Comparison of ENCODE assay signal across 8 cellular contexts in the genomic region with DNA sequence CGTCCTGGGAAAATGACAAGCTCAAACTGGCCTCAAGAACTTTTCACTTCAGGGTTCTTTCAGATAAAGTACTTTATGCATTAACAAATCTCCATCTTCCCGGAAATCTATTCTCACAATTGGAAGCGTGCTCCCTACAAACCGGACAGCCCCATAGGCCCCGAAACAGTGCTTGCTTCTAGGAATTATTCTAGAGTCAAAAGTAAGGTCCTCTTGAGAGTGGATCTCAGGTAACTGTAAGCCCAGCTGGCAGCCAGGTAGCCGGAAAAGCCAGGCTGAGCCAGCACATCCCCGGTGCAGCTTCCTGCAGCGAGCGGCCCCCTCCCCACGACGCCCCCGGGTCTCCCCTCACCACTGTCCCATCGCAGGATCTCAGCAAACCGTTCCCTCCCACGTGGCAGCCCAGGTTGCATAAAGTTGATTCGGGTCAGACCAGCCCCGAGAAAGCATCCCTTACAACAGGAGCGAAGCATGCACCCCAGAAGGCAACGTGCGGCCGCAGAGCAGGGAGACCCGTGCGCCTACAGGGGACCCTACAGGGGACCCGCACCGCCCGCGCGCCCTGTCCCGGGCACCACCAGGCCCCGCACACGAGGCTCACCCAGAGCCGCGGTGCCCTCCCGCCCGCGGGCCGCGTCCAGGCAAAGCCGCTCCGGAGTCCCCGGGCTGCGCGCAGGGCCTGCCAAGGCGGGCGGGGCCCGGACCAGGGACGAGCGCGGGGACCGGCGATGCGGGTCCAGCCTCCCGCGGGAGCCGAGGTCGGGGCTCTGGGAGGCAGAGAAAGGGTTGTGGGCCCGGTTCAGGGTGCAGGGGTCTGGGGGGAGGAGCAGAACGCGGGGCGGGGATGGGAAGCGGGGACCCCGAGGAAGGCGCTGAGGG. TPM values are rescaled to one million over a fixed set of nuclear protein-coding genes. Genes with fewer than 3 reads are reported as not detected.
DNase-seq lines count a peak whose midpoint lies in the region; ATAC-seq and TF ChIP-seq lines count a peak whose summit lies in the region.

No MANE protein-coding gene starts in this region.

- H3K27me3 Mint-ChIP-seq in T-cell: no peaks in the 10 kb centered on the region
- H3K27me3 Mint-ChIP-seq in naive thymus-derived CD8-positive, alpha-beta T cell: no peaks in the 10 kb centered on the region

- ATAC-seq in GM21423 (IDR thresholded peaks at IDR 0.05; ENCODE audit: unreplicated experiment) (peak; percentile 7), T-cell (replicated peaks in 1 of 4) (peak in 3 of 4 experiments; percentile 2 to 8 (median 3)), GM21717 (IDR thresholded peaks at IDR 0.05; ENCODE audit: unreplicated experiment) (no peak)
- ATAC-seq in naive thymus-derived CD8-positive, alpha-beta T cell: peak; percentile 8 to 21

- peak overlapping the region; percentile 7 for H3K27ac ChIP-seq in epithelial cell of prostate

- peak overlapping the region; percentile 69 for H3K4me3 ChIP-seq in AG04449 (ENCODE audit: low read depth, low read length)

- CTCF ChIA-PET in AG04449 (lab: Yijun Ruan, JAX): interaction anchor here (1.0 to 1.4 kb wide), 3 partner anchors 13 to 121 kb away, joined by 3 to 5 read pairs (median 3); no protein-coding TSS in a partner anchor
- CTCF ChIA-PET in T-cell (lab: Charles Lee): no interaction called here

- DNase-seq in AG04449 (ENCODE audit: low read depth, low spot score): no peak
- peak in 4 of 34 experiments; percentile 4 to 23 (median 14) for DNase-seq in T-cell
- DNase-seq in epithelial cell of prostate (ENCODE audit: low read depth, low spot score): no peak
- peak in 2 of 10 donors; percentile 26 to 61 for DNase-seq in naive thymus-derived CD8-positive, alpha-beta T cell
- no peak for DNase-seq in A172 (ENCODE audit: low spot score)
- no peak for DNase-seq in globus pallidus (ENCODE audit: low spot score)

- peak overlapping the region; percentile 81 to 85 (median 84) for H3K4me3 Mint-ChIP-seq in T-cell
- peak overlapping the region; percentile 76 to 93 (median 84) for H3K4me3 Mint-ChIP-seq in naive thymus-derived CD8-positive, alpha-beta T cell

- no peak for TF ChIP-seq CTCF in AG04449 (IDR thresholded peaks at IDR 0.05; ENCODE audit: insufficient read depth, low read length, missing control alignments)

- peaks cover 8% of the 10 kb centered on the region for H3K36me3 Mint-ChIP-seq in T-cell
- peaks cover 0 to 15% (median 0%) of the 10 kb centered on the region in 3 donors for H3K36me3 Mint-ChIP-seq in naive thymus-derived CD8-positive, alpha-beta T cell

- H3K4me1 Mint-ChIP-seq in T-cell: peaks cover 14 to 42% (median 33%) of the 10 kb centered on the region in 3 donors
- H3K4me1 Mint-ChIP-seq in naive thymus-derived CD8-positive, alpha-beta T cell: peaks cover 9 to 48% (median 23%) of the 10 kb centered on the region in 4 donors

- POLR2A ChIA-PET in AG04449 (lab: Yijun Ruan, JAX): no interaction called here
- POLR2A ChIA-PET in T-cell (lab: Charles Lee): no interaction called here
- POLR2A ChIA-PET in naive thymus-derived CD8-positive, alpha-beta T cell (lab: Charles Lee): interaction anchor here (0.6 to 1.9 kb wide), 8 partner anchors 10 to 278 kb away, joined by 3 to 16 read pairs (median 6); a partner anchor contains a TSS

- peak overlapping the region; percentile 28 for H3K27ac Mint-ChIP-seq in T-cell
- H3K27ac Mint-ChIP-seq in naive thymus-derived CD8-positive, alpha-beta T cell: peak overlapping the region in 9 of 10 donors; percentile 4 to 96 (median 70)

- H3K9me3 Mint-ChIP-seq in T-cell: no peaks in the 10 kb centered on the region
- no peaks in the 10 kb centered on the region for H3K9me3 Mint-ChIP-seq in naive thymus-derived CD8-positive, alpha-beta T cell

RNA-seq across cellular contexts. Expression of a gene that starts 0.9 kb away (rescaled TPM):
- total RNA-seq in T-cell: 10 to 100 TPM; 27.9 to 57.7 (median 50.3) TPM
- 10 to 100 TPM; 40.3 to 46.1 TPM for total RNA-seq in naive thymus-derived CD8-positive, alpha-beta T cell
- 10 to 100 TPM; 18.6 to 46.3 (median 20.9) TPM for polyA plus RNA-seq in naive thymus-derived CD8-positive, alpha-beta T cell
- 46.1 and 97.1 TPM in 2 replicates for total RNA-seq in A172 (2014; rRNA removed; shearing (Covaris generic))
